ENCODE assay signal across 1 cellular context in the genomic region with DNA sequence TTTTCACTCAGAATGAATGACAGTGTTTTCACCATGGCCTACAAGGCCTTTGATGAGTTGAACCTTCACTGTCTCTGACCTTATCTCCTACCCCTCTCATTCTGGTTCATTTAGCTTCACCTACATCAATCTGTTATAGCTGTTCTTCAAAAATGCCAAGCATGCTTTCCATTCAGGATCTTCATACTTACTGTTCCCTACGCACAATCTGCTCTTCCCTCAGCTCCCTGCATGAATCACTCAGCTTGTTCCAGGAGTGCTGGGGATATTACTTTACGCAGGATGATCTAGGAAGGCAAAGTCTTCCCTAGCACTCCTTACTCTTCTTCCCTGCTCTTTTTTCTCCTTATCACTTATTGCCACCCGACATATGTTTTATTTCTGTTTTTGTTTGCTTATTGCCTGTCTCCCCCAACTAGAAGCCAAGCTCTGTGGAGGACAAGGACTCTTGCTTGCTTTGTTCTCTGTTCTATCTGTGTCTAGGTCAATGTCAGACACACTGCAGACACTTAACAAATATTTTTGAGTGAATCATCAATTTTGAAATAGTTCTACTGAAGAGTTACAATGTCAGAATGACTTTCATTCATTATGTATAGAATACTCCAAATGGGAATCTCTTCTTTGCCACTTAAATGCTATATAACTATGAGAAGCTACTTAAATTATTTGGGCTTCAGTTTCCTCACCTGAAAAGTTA.
TF ChIP-seq lines count a peak whose summit lies in the region.

No MANE protein-coding gene starts in this region.

TF ChIP-seq in A549, 52 proteins besides CTCF, POLR2A, EP300 and RAD21 (continued from another document):
- TF ChIP-seq, protein P1, sequence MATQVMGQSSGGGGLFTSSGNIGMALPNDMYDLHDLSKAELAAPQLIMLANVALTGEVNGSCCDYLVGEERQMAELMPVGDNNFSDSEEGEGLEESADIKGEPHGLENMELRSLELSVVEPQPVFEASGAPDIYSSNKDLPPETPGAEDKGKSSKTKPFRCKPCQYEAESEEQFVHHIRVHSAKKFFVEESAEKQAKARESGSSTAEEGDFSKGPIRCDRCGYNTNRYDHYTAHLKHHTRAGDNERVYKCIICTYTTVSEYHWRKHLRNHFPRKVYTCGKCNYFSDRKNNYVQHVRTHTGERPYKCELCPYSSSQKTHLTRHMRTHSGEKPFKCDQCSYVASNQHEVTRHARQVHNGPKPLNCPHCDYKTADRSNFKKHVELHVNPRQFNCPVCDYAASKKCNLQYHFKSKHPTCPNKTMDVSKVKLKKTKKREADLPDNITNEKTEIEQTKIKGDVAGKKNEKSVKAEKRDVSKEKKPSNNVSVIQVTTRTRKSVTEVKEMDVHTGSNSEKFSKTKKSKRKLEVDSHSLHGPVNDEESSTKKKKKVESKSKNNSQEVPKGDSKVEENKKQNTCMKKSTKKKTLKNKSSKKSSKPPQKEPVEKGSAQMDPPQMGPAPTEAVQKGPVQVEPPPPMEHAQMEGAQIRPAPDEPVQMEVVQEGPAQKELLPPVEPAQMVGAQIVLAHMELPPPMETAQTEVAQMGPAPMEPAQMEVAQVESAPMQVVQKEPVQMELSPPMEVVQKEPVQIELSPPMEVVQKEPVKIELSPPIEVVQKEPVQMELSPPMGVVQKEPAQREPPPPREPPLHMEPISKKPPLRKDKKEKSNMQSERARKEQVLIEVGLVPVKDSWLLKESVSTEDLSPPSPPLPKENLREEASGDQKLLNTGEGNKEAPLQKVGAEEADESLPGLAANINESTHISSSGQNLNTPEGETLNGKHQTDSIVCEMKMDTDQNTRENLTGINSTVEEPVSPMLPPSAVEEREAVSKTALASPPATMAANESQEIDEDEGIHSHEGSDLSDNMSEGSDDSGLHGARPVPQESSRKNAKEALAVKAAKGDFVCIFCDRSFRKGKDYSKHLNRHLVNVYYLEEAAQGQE (IDR thresholded peaks at IDR 0.05): no peak
- TF ChIP-seq CEBPB (IDR thresholded peaks at IDR 0.05) (no peak), MAFK (IDR thresholded peaks at IDR 0.05; ENCODE audit: partially characterized antibody) (no peak), EHMT2 (IDR thresholded peaks at IDR 0.05; ENCODE audit: low read depth) (no peak), GATA3 (IDR thresholded peaks at IDR 0.05; ENCODE audit: borderline replicate concordance) (no peak), TFCP2L1 (CRISPR knock-in tag; IDR thresholded peaks at IDR 0.05) (no peak), ZC3H11A (IDR thresholded peaks at IDR 0.05) (no peak), JUNB (IDR thresholded peaks at IDR 0.05) (no peak), USF2 (IDR thresholded peaks at IDR 0.05) (no peak), RARB (CRISPR knock-in tag; IDR thresholded peaks at IDR 0.05) (no peak)
